Comparison of ENCODE assay signal across 16 cellular contexts in the genomic region with DNA sequence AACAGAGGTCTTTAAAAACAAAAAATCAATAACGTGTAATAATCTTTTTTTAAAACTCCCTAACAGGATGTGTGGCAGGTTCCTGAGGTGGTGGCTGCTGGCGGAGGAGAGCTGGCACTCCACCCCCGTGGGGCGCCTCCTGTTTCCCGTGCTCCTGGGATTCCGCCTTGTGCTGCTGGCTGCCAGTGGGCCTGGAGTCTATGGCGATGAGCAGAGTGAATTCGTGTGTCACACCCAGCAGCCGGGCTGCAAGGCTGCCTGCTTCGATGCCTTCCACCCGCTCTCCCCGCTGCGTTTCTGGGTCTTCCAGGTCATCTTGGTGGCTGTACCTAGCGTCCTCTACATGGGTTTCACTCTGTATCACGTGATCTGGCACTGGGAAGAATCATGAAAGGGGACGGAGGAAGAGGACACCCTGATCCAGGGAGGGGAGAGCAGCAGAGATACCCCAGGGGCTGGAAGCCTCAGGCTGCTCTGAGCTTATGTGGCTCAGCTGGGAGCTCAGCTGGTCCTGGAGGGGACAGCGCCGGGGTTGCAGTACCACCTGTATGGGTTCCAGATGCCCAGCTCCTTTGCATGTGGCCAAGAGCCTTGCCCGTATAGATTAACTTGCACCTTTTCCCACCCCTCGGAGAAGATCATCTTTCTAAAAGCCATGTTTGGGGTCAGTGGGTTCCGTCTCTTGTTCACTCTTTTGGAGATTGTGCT. TPM values are rescaled to one million over a fixed set of nuclear protein-coding genes. Genes with fewer than 3 reads are reported as not detected.
DNase-seq lines count a peak whose midpoint lies in the region; ATAC-seq and TF ChIP-seq lines count a peak whose summit lies in the region.
"Had no signal": no experiment of that assay in that cellular context is flagged by ENCODE, and none has a peak within 500 bp of the region (broad histone marks: within the 10 kb centered on the region; RNA-seq: fewer than 3 reads in every experiment).

No MANE protein-coding gene starts in this region.

- no peaks in the 10 kb centered on the region for H3K36me3 ChIP-seq in heart left ventricle
- H3K36me3 ChIP-seq in MM.1S (replicated peaks; ENCODE audit: insufficient read depth, low read length) = no peaks in the 10 kb centered on the region
- no peaks in the 10 kb centered on the region for H3K36me3 ChIP-seq in upper lobe of right lung
- H3K36me3 ChIP-seq in ovary = no peaks in the 10 kb centered on the region
- H3K36me3 ChIP-seq: BLaER1 treated with 17β-estradiol and CSF1 and Interleukin-3, amounts not matched to agents 10 nM and 100 nM had no signal

- H3K27ac ChIP-seq in heart left ventricle (peak overlapping the region in 7 of 12 donors; percentile 2 to 72 (median 43)), MM.1S (ENCODE audit: low read length) (no peak overlapping the region), upper lobe of right lung (peak overlapping the region; percentile 14), ovary (no peak overlapping the region)
- H3K27ac ChIP-seq: BLaER1 treated with 17β-estradiol and CSF1 and Interleukin-3, amounts not matched to agents 10 nM and 100 nM had no signal

- TF ChIP-seq CTCF in heart left ventricle (IDR thresholded peaks at IDR 0.05) = no peak
- no peak for TF ChIP-seq CTCF in MM.1S (IDR thresholded peaks at IDR 0.05; ENCODE audit: low read length)
- no peak for TF ChIP-seq CTCF in upper lobe of right lung (IDR thresholded peaks at IDR 0.05)
- no peak for TF ChIP-seq CTCF in ovary (IDR thresholded peaks at IDR 0.05)

- no peak for TF ChIP-seq EP300 in ovary (IDR thresholded peaks at IDR 0.05)

- no peak overlapping the region for H2AFZ ChIP-seq in MM.1S (ENCODE audit: low read length)

- H3K9me2 ChIP-seq in MM.1S (replicated peaks; ENCODE audit: insufficient read depth, low read length) = no peaks in the 10 kb centered on the region

- H3K9me3 Mint-ChIP-seq in dendritic cell treated with granulocyte-macrophage colony-stimulating factor and Interleukin-4, amounts not matched to agents 40 ng/mL and 50 ng/mL, for 4 days = no peaks in the 10 kb centered on the region

- H3K4me3 ChIP-seq in heart left ventricle (no peak overlapping the region), MM.1S (ENCODE audit: low read length) (no peak overlapping the region), upper lobe of right lung (no peak overlapping the region), ovary (no peak overlapping the region)
- H3K4me3 ChIP-seq: BLaER1 treated with 17β-estradiol and CSF1 and Interleukin-3, amounts not matched to agents 10 nM and 100 nM had no signal

- H3K9ac ChIP-seq in MM.1S (ENCODE audit: low read length) = no peak overlapping the region

- peak overlapping the region; percentile 30 for H3K4me3 Mint-ChIP-seq in dendritic cell treated with granulocyte-macrophage colony-stimulating factor and Interleukin-4, amounts not matched to agents 40 ng/mL and 50 ng/mL, for 4 days

- H3K4me1 ChIP-seq in heart left ventricle (peaks cover 0 to 32% (median 8%) of the 10 kb centered on the region in 12 donors), MM.1S (ENCODE audit: low read length) (no peaks in the 10 kb centered on the region), upper lobe of right lung (peaks cover 7% of the 10 kb centered on the region), ovary (ENCODE audit: insufficient read depth) (no peaks in the 10 kb centered on the region)

- H4K20me1 ChIP-seq in MM.1S (ENCODE audit: insufficient read depth, low read length) = no peaks in the 10 kb centered on the region
- H4K20me1 ChIP-seq: BLaER1 treated with 17β-estradiol and CSF1 and Interleukin-3, amounts not matched to agents 10 nM and 100 nM had no signal

- 0 out of 2 replicates have a peak, but pooled peaks cover 4% of the 10 kb centered on the region for H3F3A ChIP-seq in MM.1S (ENCODE audit: insufficient read depth, low read length)

- 56 to 76% (median 66%) methylated on average over 20 to 21 of the region's 21 CpGs for WGBS in heart left ventricle, 4 donors
- 75 to 80% (median 77%) methylated on average over 21 of the region's 21 CpGs for WGBS in ovary, 3 donors

- peaks cover 17% of the 10 kb centered on the region for H3K27me3 Mint-ChIP-seq in dendritic cell treated with granulocyte-macrophage colony-stimulating factor and Interleukin-4, amounts not matched to agents 40 ng/mL and 50 ng/mL, for 4 days

- intact Hi-C loops in heart left ventricle (cut with DNase I) (loop anchor here in 9 of 10 donors (2.0 to 10.0 kb wide), 10 partner anchors 56 to 222 kb away; a partner anchor contains a TSS), Right ventricle myocardium inferior (cut with DNase I) (loop anchor here (5.0 kb wide), 2 partner anchors 90 to 135 kb away; a partner anchor contains a TSS), upper lobe of right lung (cut with DNase I) (no loop called here), ovary (cut with DNase I) (no loop called here)
- intact Hi-C loops in dendritic cell treated with granulocyte-macrophage colony-stimulating factor and Interleukin-4, amounts not matched to agents 40 ng/mL and 50 ng/mL, for 4 days (cut with micrococcal nuclease) = no loop called here

- no peak overlapping the region for H3K27ac Mint-ChIP-seq in dendritic cell treated with granulocyte-macrophage colony-stimulating factor and Interleukin-4, amounts not matched to agents 40 ng/mL and 50 ng/mL, for 4 days

- H3K36me3 Mint-ChIP-seq in dendritic cell treated with granulocyte-macrophage colony-stimulating factor and Interleukin-4, amounts not matched to agents 40 ng/mL and 50 ng/mL, for 4 days (ENCODE audit: low read depth) = no peaks in the 10 kb centered on the region

- peaks cover 19% of the 10 kb centered on the region for H3K4me1 Mint-ChIP-seq in dendritic cell treated with granulocyte-macrophage colony-stimulating factor and Interleukin-4, amounts not matched to agents 40 ng/mL and 50 ng/mL, for 4 days (ENCODE audit: low read depth)

- peak in 3 of 4 donors; percentile 30 to 39 (median 32) for ATAC-seq in heart left ventricle
- no peak for ATAC-seq in Right ventricle myocardium inferior
- no peak for ATAC-seq in upper lobe of right lung
- ATAC-seq in HG03439 (IDR thresholded peaks at IDR 0.05; ENCODE audit: unreplicated experiment) = no peak

- H3K79me2 ChIP-seq in MM.1S (ENCODE audit: low read length) = no peaks in the 10 kb centered on the region

- H3K9me3 ChIP-seq in heart left ventricle (no peaks in the 10 kb centered on the region), MM.1S (replicated peaks; ENCODE audit: insufficient read depth, low read length) (no peaks in the 10 kb centered on the region), upper lobe of right lung (no peaks in the 10 kb centered on the region), ovary (no peaks in the 10 kb centered on the region)
- H3K9me3 ChIP-seq: BLaER1 treated with 17β-estradiol and CSF1 and Interleukin-3, amounts not matched to agents 10 nM and 100 nM had no signal

- H3K27me3 ChIP-seq in heart left ventricle (peaks cover 0 to 4% (median 0%) of the 10 kb centered on the region in 9 donors), MM.1S (replicated peaks; ENCODE audit: insufficient read depth, low read length) (peaks cover 29% of the 10 kb centered on the region; the same call in 1 of the 2 replicates), upper lobe of right lung (no peaks in the 10 kb centered on the region), ovary (no peaks in the 10 kb centered on the region)
- H3K27me3 ChIP-seq: BLaER1 treated with 17β-estradiol and CSF1 and Interleukin-3, amounts not matched to agents 10 nM and 100 nM had no signal

- peak overlapping the region; percentile 3; the same call in 1 of the 2 replicates for H3K4me2 ChIP-seq in MM.1S (ENCODE audit: low read depth, low read length)

- TF ChIP-seq POLR2A in heart left ventricle (IDR thresholded peaks at IDR 0.05) (no peak), ovary (IDR thresholded peaks at IDR 0.05) (no peak)

- peak in 1 of 5 donors; percentile 41 for DNase-seq in heart left ventricle
- DNase-seq in Right ventricle myocardium inferior (ENCODE audit: missing footprints) = no peak
- no peak for DNase-seq in MM.1S
- DNase-seq in upper lobe of right lung = no peak
- DNase-seq in ovary = no peak
- DNase-seq: DND-41, H7, IMR-90, NCI-H187, NCI-H345, NCI-H69, SHP77 had no signal

RNA-seq across cellular contexts. Expression of a gene that starts 16.7 kb away (rescaled TPM):
- total RNA-seq in heart left ventricle (100 to 1,000 TPM in 4 of 9 donors, 10 to 100 TPM in 5; 31.8 to 214 (median 95.4) TPM), Right ventricle myocardium inferior (94.1 TPM), upper lobe of right lung (87.7 TPM), ovary (10 to 100 TPM in 1 of 7 donors, 1 to 10 TPM in 3, under 1 TPM in 3; 0.34 to 21.3 (median 2.3) TPM)
- polyA plus RNA-seq in heart left ventricle (100 to 1,000 TPM in 1 of 2 donors, 10 to 100 TPM in 1; 99.1 to 146 TPM), ovary (1 to 10 TPM; 1.3 to 5.4 TPM)
- total RNA-seq: H7, IMR-90, LHCN-M2 had no signal
- polyA plus RNA-seq: IMR-90 had no signal

RNA-seq across cellular contexts. Expression of a gene that starts 22.9 kb away (rescaled TPM):
- total RNA-seq in heart left ventricle (10 to 100 TPM; 19.4 to 65.5 (median 40.8) TPM), Right ventricle myocardium inferior (36.1 TPM), upper lobe of right lung (57.5 TPM), ovary (10 to 100 TPM; 28.8 to 90.7 (median 73.9) TPM)
- polyA plus RNA-seq in heart left ventricle (1 to 10 TPM; 8.5 to 9.4 TPM), ovary (10 to 100 TPM; 14.2 to 29.4 TPM)

RNA-seq across cellular contexts. Expression of a gene that starts 57.1 kb away (rescaled TPM):
- total RNA-seq in heart left ventricle = 10 to 100 TPM in 2 of 9 donors, 1 to 10 TPM in 7; 6.2 to 12.1 (median 7.2) TPM
- polyA plus RNA-seq in heart left ventricle = 1 to 10 TPM; 4.4 to 7.2 TPM
- 9.4 TPM for total RNA-seq in Right ventricle myocardium inferior
- 10.0 TPM for total RNA-seq in upper lobe of right lung
- total RNA-seq in ovary = 10 to 100 TPM in 6 of 7 donors, 1 to 10 TPM in 1; 9.2 to 16.2 (median 13.5) TPM
- 10 to 100 TPM in 1 of 2 donors, 1 to 10 TPM in 1; 9.2 to 11.8 TPM for polyA plus RNA-seq in ovary

Comparison
In these comparisons a context has a peak if more than half of its experiments do, and no peak if none do; other contexts are left out.
1. ATAC-seq: peak in heart left ventricle (3 of 4); none in Right ventricle myocardium inferior (single experiment), upper lobe of right lung (single experiment) and HG03439 (single experiment).
2. H3K27ac ChIP-seq: peak in heart left ventricle (7 of 12) and upper lobe of right lung (single experiment); none in MM.1S (single experiment) and ovary (0 of 2).
3. intact Hi-C loops: an anchor here in heart left ventricle (2.0 to 10.0 kb wide) and Right ventricle myocardium inferior (5.0 kb wide); none called in dendritic cell treated with granulocyte-macrophage colony-stimulating factor and Interleukin-4, amounts not matched to agents 40 ng/mL and 50 ng/mL, for 4 days, upper lobe of right lung and ovary.